ENCODE assay signal across 8 cellular contexts in the genomic region with DNA sequence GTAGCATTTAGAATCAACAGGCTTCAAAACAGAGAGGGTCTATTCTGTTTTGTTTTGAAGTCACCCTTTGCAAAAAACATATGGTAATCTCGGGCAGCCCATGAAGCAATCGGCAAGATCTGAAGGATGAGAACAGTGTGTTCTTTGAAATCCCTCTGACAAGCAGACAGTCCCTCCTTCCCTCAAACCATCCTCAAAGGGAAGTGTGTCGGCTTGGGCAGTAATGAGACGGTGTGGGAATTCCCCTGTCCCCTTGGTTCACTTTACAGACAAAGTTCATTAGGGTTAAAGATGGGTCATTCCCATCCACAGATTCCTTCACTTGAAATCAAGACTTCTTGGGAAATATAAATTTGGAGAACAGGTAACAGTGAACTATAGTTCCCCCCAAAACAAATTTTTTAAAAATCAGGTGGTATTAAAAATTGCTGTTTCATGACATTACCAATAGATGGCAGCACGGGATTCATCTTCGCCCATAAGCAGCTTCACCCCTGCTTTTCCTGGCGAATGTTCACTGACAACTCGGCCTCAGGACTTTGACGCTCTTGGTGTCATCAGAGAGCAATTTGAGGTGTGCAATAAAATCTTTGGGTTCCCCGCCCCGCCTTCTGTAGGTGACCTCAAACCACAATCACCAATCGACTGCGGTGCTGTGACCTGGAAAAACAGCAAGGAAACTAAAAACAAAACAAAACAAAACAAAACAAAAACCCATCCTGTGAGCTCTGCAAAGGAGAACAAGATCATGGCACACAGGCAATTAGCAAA.
DNase-seq lines count a peak whose midpoint lies in the region; ATAC-seq and TF ChIP-seq lines count a peak whose summit lies in the region.

No MANE protein-coding gene starts in this region.

- TF ChIP-seq CTCF in A673 (conservative IDR thresholded peaks at IDR 0.05; ENCODE audit: low read depth, low read length) (peak; percentile 79), chondrocyte (IDR thresholded peaks at IDR 0.05) (peak; percentile 96), lower leg skin (IDR thresholded peaks at IDR 0.05) (no peak)

- POLR2A ChIA-PET in A673 (lab: Charles Lee; ENCODE audit: low non-redundant PET) = interaction anchor here (0.6 kb wide), 1 partner anchor 204 kb away, joined by 4 read pairs; no protein-coding TSS in a partner anchor

- no peaks in the 10 kb centered on the region for H3K36me3 Mint-ChIP-seq in chondrocyte (ENCODE audit: low read depth)

- intact Hi-C loops in A673 (cut with micrococcal nuclease; ENCODE audit: unreplicated experiment) = loop anchor here (1.0 to 10.0 kb wide), 6 partner anchors 127 to 400 kb away; partner anchors contain the start of genes PERP and TNFAIP3
- intact Hi-C loops in lower leg skin (cut with DNase I; ENCODE audit: low total_unique reads) = loop anchor here (2.0 to 5.0 kb wide), 2 partner anchors 160 to 237 kb away; partner anchors contain the start of gene TNFAIP3

- no peaks in the 10 kb centered on the region for H3K27me3 ChIP-seq in A673 (replicated peaks; ENCODE audit: insufficient read depth, low read depth, low read length, poor library complexity)

- no peak for TF ChIP-seq POLR2A in lower leg skin (IDR thresholded peaks at IDR 0.05)

- no peaks in the 10 kb centered on the region for H3K36me3 ChIP-seq in A673 (ENCODE audit: insufficient read depth, low read length, poor library complexity, severe bottlenecking)

- DNase-seq in A673 (ENCODE audit: low spot score) (peak; percentile 78), NCI-H2196 (lab: John Stamatoyannopoulos, UW; ENCODE audit: unreplicated experiment) (peak; percentile 75), chondrocyte (ENCODE audit: low spot score) (no peak), lower leg skin (ENCODE audit: low spot score in 2 of 2) (peak; percentile 76 to 89)
- peak; percentile 24 to 75 (median 57) for DNase-seq in stimulated activated CD4-positive, alpha-beta T cell treated with anti-CD3 and anti-CD28 coated beads, TNF-alpha, amount 100 ng/mL, for 1 hour (ENCODE audit: low read depth in 3 of 3, low spot score in 1 of 3)

- peak overlapping the region; percentile 60 for H3K4me3 Mint-ChIP-seq in chondrocyte (ENCODE audit: unreplicated experiment)

- BruUV-seq in A673 (replicated peaks; lab: Mats Ljungman, UMichigan) = no TSS peak

- no peak overlapping the region for H3K27ac ChIP-seq in A673 (ENCODE audit: low read depth, low read length, poor library complexity, severe bottlenecking)

- no peak overlapping the region for H3K4me3 ChIP-seq in A673 (ENCODE audit: low read depth, low read length, poor library complexity, severe bottlenecking)
- no peak overlapping the region for H3K4me3 ChIP-seq in lower leg skin (ENCODE audit: low read depth, poor library complexity, severe bottlenecking)

- H3K4me1 ChIP-seq in A673 (ENCODE audit: insufficient read depth, low read length, poor library complexity, severe bottlenecking) = no peaks in the 10 kb centered on the region

- ATAC-seq in GM18511 (IDR thresholded peaks at IDR 0.05; ENCODE audit: unreplicated experiment) = peak; percentile 68
- ATAC-seq in HG03097 (IDR thresholded peaks at IDR 0.05; ENCODE audit: low FRiP score, unreplicated experiment) = peak; percentile 44
- ATAC-seq in activated CD4-positive, CD25-positive, alpha-beta regulatory T cell treated with anti-CD3 and anti-CD28 coated beads, Interleukin-2, amount 50 U/mL, for 24 hours = peak; percentile 52 to 59

- no peak overlapping the region for H3K27ac Mint-ChIP-seq in chondrocyte (ENCODE audit: unreplicated experiment)

- H3K4me1 Mint-ChIP-seq in chondrocyte (ENCODE audit: low read depth) = peaks cover 10% of the 10 kb centered on the region

- 6 to 7% methylated on average over 13 of the region's 13 CpGs for WGBS in lower leg skin, 2 donors

- no peaks in the 10 kb centered on the region for H3K27me3 Mint-ChIP-seq in chondrocyte (ENCODE audit: low read depth)

- no peaks in the 10 kb centered on the region for H3K9me3 Mint-ChIP-seq in chondrocyte (ENCODE audit: low read depth)

- CTCF ChIA-PET in A673 (lab: Charles Lee) = interaction anchor here (0.8 to 1.8 kb wide), 5 partner anchors 159 to 299 kb away, joined by 3 to 7 read pairs (median 4); no protein-coding TSS in a partner anchor

- no peaks in the 10 kb centered on the region for H3K9me3 ChIP-seq in A673 (ENCODE audit: low read depth, low read length, poor library complexity, severe bottlenecking)

Comparison
In these comparisons a context has a peak if more than half of its experiments do, and no peak if none do; other contexts are left out.
1. CTCF ChIP-seq: peak in A673 (single experiment) and chondrocyte (single experiment); none in lower leg skin (0 of 3).
2. Peak in every context shown above with its lines, with median percentiles within 50 percentile points of each other: ATAC-seq.